ENCODE assay signal across 18 cellular contexts in genomic region chr4:168722391-168722790, GRCh38.
A peak's percentile ranks its signal among the peaks of the same experiment; 100 is the strongest.
DNase-seq lines count a peak whose midpoint lies in the region; ATAC-seq, FAIRE-seq and TF ChIP-seq lines count a peak whose summit lies in the region.
"Had no signal": no experiment of that assay in that cellular context is flagged by ENCODE, and none has a peak within 500 bp of the region (broad histone marks: within the 10 kb centered on the region; RNA-seq: fewer than 3 reads in every experiment).

No MANE protein-coding gene starts in this region.

- no peak for TF ChIP-seq POLR2A in uterus (IDR thresholded peaks at IDR 0.05)

- H3K14ac ChIP-seq in mesenchymal stem cell (ENCODE audit: low read length in 2 of 2) = no peak overlapping the region

- no peak overlapping the region for H2BK12ac ChIP-seq in mesenchymal stem cell (ENCODE audit: low read length in 2 of 2)

- H3K27me3 Mint-ChIP-seq in activated T-helper 17 cell treated with anti-CD3 and anti-CD28 coated beads, Interleukin-2, amount 50 U/mL, for 72 hours = peaks cover 27% of the 10 kb centered on the region

- ATAC-seq in Right ventricle myocardium superior (ENCODE audit: poor library complexity) (no peak), GM21619 (IDR thresholded peaks at IDR 0.05; ENCODE audit: unreplicated experiment) (no peak)
- peak; percentile 18 for ATAC-seq in activated T-helper 17 cell treated with anti-CD3 and anti-CD28 coated beads, Interleukin-2, amount 50 U/mL, for 72 hours (replicated peaks)

- H2AFZ ChIP-seq in mesenchymal stem cell (ENCODE audit: low read depth, low read length) = no peak overlapping the region
- H2AFZ ChIP-seq: neural progenitor cell had no signal

- H3K23ac ChIP-seq in mesenchymal stem cell (ENCODE audit: low read length in 2 of 2) = no peak overlapping the region

- peaks cover 2% of the 10 kb centered on the region for H3K79me1 ChIP-seq in mesenchymal stem cell (replicated peaks; ENCODE audit: low read length, poor library complexity, severe bottlenecking)

- intact Hi-C loops in left ventricle myocardium inferior (cut with micrococcal nuclease) = no loop called here
- intact Hi-C loops in Right ventricle myocardium superior (cut with DNase I) = no loop called here
- intact Hi-C loops in uterus (cut with DNase I; ENCODE audit: low total_unique reads) = no loop called here

- peak overlapping the region; percentile 2 for H3K4me3 Mint-ChIP-seq in activated T-helper 17 cell treated with anti-CD3 and anti-CD28 coated beads, Interleukin-2, amount 50 U/mL, for 72 hours
- H3K4me3 Mint-ChIP-seq: activated CD4-positive, alpha-beta T cell treated with anti-CD3 and anti-CD28 coated beads for 36 hours; activated naive CD8-positive, alpha-beta T cell; memory B cell; neural progenitor cell had no signal

- no peak for TF ChIP-seq CTCF in left ventricle myocardium inferior (IDR thresholded peaks at IDR 0.05; ENCODE audit: borderline replicate concordance)
- no peak for TF ChIP-seq CTCF in uterus (IDR thresholded peaks at IDR 0.05)

- peaks cover 11% of the 10 kb centered on the region for H3K9me3 Mint-ChIP-seq in activated T-helper 17 cell treated with anti-CD3 and anti-CD28 coated beads, Interleukin-2, amount 50 U/mL, for 72 hours

- H3K4me1 Mint-ChIP-seq in activated T-helper 17 cell treated with anti-CD3 and anti-CD28 coated beads, Interleukin-2, amount 50 U/mL, for 72 hours = peaks cover 7% of the 10 kb centered on the region

- H3K9me3 ChIP-seq in left ventricle myocardium inferior (replicated peaks) (peaks cover 4% of the 10 kb centered on the region), mesenchymal stem cell (ENCODE audit: control insufficient read depth, low read length) (peaks cover 5% of the 10 kb centered on the region), uterus (no peaks in the 10 kb centered on the region), small intestine (ENCODE audit: control insufficient read depth, low read depth) (no peaks in the 10 kb centered on the region)

- H3K27me3 ChIP-seq in left ventricle myocardium inferior (ENCODE audit: low read depth) (no peaks in the 10 kb centered on the region), mesenchymal stem cell (ENCODE audit: control insufficient read depth in 1 of 2, insufficient read depth in 1 of 2, low read length in 2 of 2) (no peaks in the 10 kb centered on the region), uterus (no peaks in the 10 kb centered on the region), small intestine (ENCODE audit: control insufficient read depth in 2 of 2, insufficient read depth in 2 of 2, low read length in 2 of 2) (no peaks in the 10 kb centered on the region)
- H3K27me3 ChIP-seq: esophagus squamous epithelium, heart right ventricle, neural progenitor cell had no signal

- peak overlapping the region in 1 of 2 experiments; percentile 39 for H3K4ac ChIP-seq in mesenchymal stem cell (ENCODE audit: low read depth in 1 of 2, low read length in 2 of 2)

- H3K36me3 ChIP-seq in left ventricle myocardium inferior (no peaks in the 10 kb centered on the region), mesenchymal stem cell (ENCODE audit: control insufficient read depth in 1 of 2, insufficient read depth in 2 of 2, low read depth in 1 of 2, low read length in 2 of 2) (no peaks in the 10 kb centered on the region), uterus (no peaks in the 10 kb centered on the region), small intestine (ENCODE audit: control insufficient read depth in 2 of 2, insufficient read depth in 2 of 2, low read length in 2 of 2) (no peaks in the 10 kb centered on the region)
- H3K36me3 ChIP-seq: esophagus squamous epithelium had no signal

- H4K8ac ChIP-seq in mesenchymal stem cell (ENCODE audit: low read length) = no peak overlapping the region

- no peak overlapping the region for H3K27ac Mint-ChIP-seq in activated T-helper 17 cell treated with anti-CD3 and anti-CD28 coated beads, Interleukin-2, amount 50 U/mL, for 72 hours
- H3K27ac Mint-ChIP-seq: activated naive CD8-positive, alpha-beta T cell; memory B cell; neural progenitor cell had no signal

- H3K4me2 ChIP-seq in mesenchymal stem cell (ENCODE audit: low read length, poor library complexity, severe bottlenecking) = no peak overlapping the region
- H3K4me2 ChIP-seq: neural progenitor cell had no signal

- no peak overlapping the region for H3K4me3 ChIP-seq in left ventricle myocardium inferior
- no peak overlapping the region for H3K4me3 ChIP-seq in mesenchymal stem cell (ENCODE audit: insufficient read depth in 1 of 2, low read depth in 1 of 2, low read length in 2 of 2)
- H3K4me3 ChIP-seq in uterus = no peak overlapping the region
- H3K4me3 ChIP-seq in small intestine (ENCODE audit: low read depth in 1 of 2, low read length in 2 of 2) = no peak overlapping the region
- H3K4me3 ChIP-seq: esophagus squamous epithelium, heart right ventricle, neural progenitor cell had no signal

- H3K18ac ChIP-seq in mesenchymal stem cell (ENCODE audit: low read depth in 1 of 2, low read length in 2 of 2) = peak overlapping the region in 1 of 2 experiments; percentile 45

- H2BK5ac ChIP-seq in mesenchymal stem cell (ENCODE audit: low read depth, low read length, poor library complexity, severe bottlenecking) = no peak overlapping the region

- 47% methylated on average over 2 of the region's 2 CpGs for WGBS in mesenchymal stem cell
- WGBS in small intestine, 3 donors = 43 to 81% (median 49%) methylated on average over 2 of the region's 2 CpGs

- H3K4me1 ChIP-seq in left ventricle myocardium inferior (peaks cover 37% of the 10 kb centered on the region), mesenchymal stem cell (ENCODE audit: control insufficient read depth, insufficient read depth, low read depth, low read length) (no peaks in the 10 kb centered on the region), uterus (peaks cover under 1 to 6% of the 10 kb centered on the region in 2 donors), small intestine (ENCODE audit: control insufficient read depth in 2 of 2, insufficient read depth in 1 of 2, low read depth in 1 of 2, low read length in 1 of 2) (no peaks in the 10 kb centered on the region)

- peak overlapping the region; percentile 71 for H2BK120ac ChIP-seq in mesenchymal stem cell (ENCODE audit: low read depth, low read length)

- H3K27ac ChIP-seq in left ventricle myocardium inferior (replicated peaks) = peak overlapping the region; percentile 37
- no peak overlapping the region for H3K27ac ChIP-seq in mesenchymal stem cell (ENCODE audit: low read length, poor library complexity, severe bottlenecking)
- H3K27ac ChIP-seq in uterus = peak overlapping the region; percentile 41 to 67
- H3K27ac ChIP-seq in small intestine (ENCODE audit: low read depth in 1 of 2, low read length in 1 of 2) = no peak overlapping the region
- H3K27ac ChIP-seq: neural progenitor cell had no signal

- no peak overlapping the region for H4K91ac ChIP-seq in mesenchymal stem cell (ENCODE audit: low read length)

- no peak for FAIRE-seq in small intestine (lab: Jason Lieb, UNC)

- H2AK5ac ChIP-seq in mesenchymal stem cell (ENCODE audit: low read length, severe bottlenecking) = no peak overlapping the region

- DNase-seq in left ventricle myocardium inferior (no peak), Right ventricle myocardium superior (no peak), mesenchymal stem cell (no peak), uterus (no peak), kidney tubule cell (ENCODE audit: low spot score) (no peak), small intestine (no peak)
- DNase-seq: activated CD4-positive, alpha-beta T cell treated with anti-CD3 and anti-CD28 coated beads for 36 hours; esophagus squamous epithelium; islet precursor cell; NCI-H1930; NCI-H446 treated with DMSO at 0.1 percent for 48 hours; SHP77 had no signal

- H2BK15ac ChIP-seq in mesenchymal stem cell (ENCODE audit: low read depth, poor library complexity, severe bottlenecking) = no peak overlapping the region

- no peak overlapping the region for H3K9ac ChIP-seq in mesenchymal stem cell (ENCODE audit: low read length)
- H3K9ac ChIP-seq: neural progenitor cell had no signal

- no peaks in the 10 kb centered on the region for H3K36me3 Mint-ChIP-seq in activated T-helper 17 cell treated with anti-CD3 and anti-CD28 coated beads, Interleukin-2, amount 50 U/mL, for 72 hours (ENCODE audit: low read depth)
- H3K36me3 Mint-ChIP-seq: activated naive CD8-positive, alpha-beta T cell; memory B cell had no signal

Comparison
In these comparisons a context has a peak if more than half of its experiments do, and no peak if none do; other contexts are left out.
1. H3K27ac ChIP-seq: peak in left ventricle myocardium inferior (single experiment) and uterus (2 of 2); none in mesenchymal stem cell (single experiment) and small intestine (0 of 2).